In the genomic region with DNA sequence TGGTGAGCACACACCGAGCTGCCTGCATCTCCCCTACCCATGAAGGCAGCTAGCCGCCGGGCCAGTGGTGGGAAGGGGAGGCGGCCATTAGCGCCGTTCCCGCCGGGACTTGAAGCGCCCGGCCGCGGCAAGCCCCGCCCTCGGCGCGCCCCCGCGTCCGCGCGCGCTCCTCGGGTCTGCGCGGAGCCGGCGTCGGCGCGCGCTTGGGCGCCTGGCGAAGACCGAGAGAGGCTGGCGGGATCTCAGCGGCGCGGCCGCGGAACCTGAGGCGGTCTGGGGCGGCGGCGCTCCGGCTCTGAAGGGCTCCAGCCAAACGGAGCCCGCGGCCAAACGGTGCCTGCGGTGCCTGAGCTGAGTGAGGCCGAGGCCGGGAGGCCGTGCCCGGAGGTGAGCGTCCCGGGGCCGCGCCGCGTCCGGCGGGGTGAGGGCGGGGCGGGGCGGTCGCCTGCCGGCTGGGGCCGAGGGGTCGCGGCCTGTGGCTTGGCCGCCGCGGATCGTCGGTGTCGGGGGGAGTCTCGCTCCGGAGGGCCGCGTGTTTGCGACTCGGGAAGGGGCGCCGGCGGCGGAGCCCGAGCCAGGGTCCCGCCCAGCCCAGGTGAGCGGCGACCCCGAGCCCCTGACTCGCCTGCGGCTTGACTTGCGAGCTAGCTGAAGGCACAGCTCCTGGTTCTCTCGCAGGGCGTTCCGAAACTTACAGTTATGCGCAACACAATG, we compare ENCODE assay signal across 8 cellular contexts. TPM values are rescaled to one million over a fixed set of nuclear protein-coding genes. Genes with fewer than 3 reads are reported as not detected.
DNase-seq lines count a peak whose midpoint lies in the region; TF ChIP-seq lines count a peak whose summit lies in the region.

A gene with protein sequence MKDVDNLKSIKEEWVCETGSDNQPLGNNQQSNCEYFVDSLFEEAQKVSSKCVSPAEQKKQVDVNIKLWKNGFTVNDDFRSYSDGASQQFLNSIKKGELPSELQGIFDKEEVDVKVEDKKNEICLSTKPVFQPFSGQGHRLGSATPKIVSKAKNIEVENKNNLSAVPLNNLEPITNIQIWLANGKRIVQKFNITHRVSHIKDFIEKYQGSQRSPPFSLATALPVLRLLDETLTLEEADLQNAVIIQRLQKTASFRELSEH (plus strand): TSS at position 202 of the 714 bp plus-strand sequence. CDS start 17,852 bp downstream, outside the sequence.

- TF ChIP-seq CTCF in Calu3 (IDR thresholded peaks at IDR 0.05; ENCODE audit: unreplicated experiment) (no peak), GM20000 (IDR thresholded peaks at IDR 0.05; ENCODE audit: extremely low read depth, missing control alignments) (no peak), OCI-LY3 (IDR thresholded peaks at IDR 0.05; ENCODE audit: low read depth, low read length) (no peak)

- DNase-seq in Calu3 (peak; percentile 82), GM20000 (ENCODE audit: low spot score) (peak; percentile 94), HPDE6-E6E7 (ENCODE audit: extremely low spot score) (peak; percentile 72), activated T-cell treated with anti-CD3 and anti-CD28 coated beads for 48 hours (ENCODE audit: low read depth) (peak; percentile 81), erythroblast (lab: John Stamatoyannopoulos, UW) (peak; percentile 88 to 93)
- DNase-seq in stimulated activated CD8-positive, alpha-beta memory T cell treated with anti-CD3 and anti-CD28 coated beads, Interleukin-4, amount 100 ng/mL, for 48 hours: peak; percentile 77

- intact Hi-C loops in Calu3 (cut with micrococcal nuclease; ENCODE audit: unreplicated experiment): no loop called here

- peaks cover 12% of the 10 kb centered on the region for H3K79me2 ChIP-seq in OCI-LY3 (ENCODE audit: low read length)

- H3K4me3 ChIP-seq in OCI-LY3 (ENCODE audit: low read length): peak within 1 kb of the TSS; percentile 85
- peak within 1 kb of the TSS; percentile 81 to 92 for H3K4me3 ChIP-seq in mucosa of rectum (ENCODE audit: low read length in 2 of 2)

- CTCF ChIA-PET in Calu3 (lab: Charles Lee): interaction anchor here (0.6 to 2.3 kb wide), 4 partner anchors 13 to 614 kb away, joined by 3 to 14 read pairs (median 4); a partner anchor contains a TSS

- H3K27me3 Mint-ChIP-seq in Calu3 (ENCODE audit: unreplicated experiment): peaks cover 8% of the 10 kb centered on the region

- H3K36me3 Mint-ChIP-seq in Calu3 (ENCODE audit: insufficient read depth, unreplicated experiment): peaks cover 25% of the 10 kb centered on the region

- no peaks in the 10 kb centered on the region for H3K36me3 ChIP-seq in OCI-LY3 (replicated peaks; ENCODE audit: low read depth, low read length)
- H3K36me3 ChIP-seq in mucosa of rectum (ENCODE audit: control insufficient read depth in 2 of 2, insufficient read depth in 2 of 2, low read length in 2 of 2): no peaks in the 10 kb centered on the region

- H3K27me3 ChIP-seq in OCI-LY3 (ENCODE audit: low read depth, low read length) (peaks cover 8% of the 10 kb centered on the region; the same call in 1 of the 2 replicates), mucosa of rectum (ENCODE audit: control insufficient read depth in 2 of 2, insufficient read depth in 2 of 2, low read length in 2 of 2) (no peaks in the 10 kb centered on the region)

- H3K4me1 Mint-ChIP-seq in Calu3 (ENCODE audit: low read depth, unreplicated experiment): peaks cover 41% of the 10 kb centered on the region

- peak within 1 kb of the TSS; percentile 51 for H3K27ac Mint-ChIP-seq in Calu3 (ENCODE audit: unreplicated experiment)

- no peaks in the 10 kb centered on the region for H3K9me3 Mint-ChIP-seq in Calu3 (ENCODE audit: low read depth, unreplicated experiment)

- peak within 1 kb of the TSS; percentile 75 for H3K4me3 Mint-ChIP-seq in Calu3 (ENCODE audit: low read depth, unreplicated experiment)

- H3K9ac ChIP-seq in OCI-LY3 (ENCODE audit: low read length) (peak within 1 kb of the TSS; percentile 92), mucosa of rectum (ENCODE audit: low read depth in 1 of 2, low read length in 2 of 2) (peak within 1 kb of the TSS; percentile 81 to 91)

- TF ChIP-seq POLR2A in erythroblast (IDR thresholded peaks at IDR 0.05; ENCODE audit: low read length): peak; percentile 89

- peak within 1 kb of the TSS; percentile 94 for H2AFZ ChIP-seq in OCI-LY3 (ENCODE audit: low read depth, low read length)

- peak within 1 kb of the TSS; percentile 39 for H3K27ac ChIP-seq in OCI-LY3 (ENCODE audit: low read length)
- peak within 1 kb of the TSS; percentile 89 to 92 for H3K27ac ChIP-seq in mucosa of rectum (ENCODE audit: low read depth in 2 of 2, low read length in 2 of 2)

- no peaks in the 10 kb centered on the region; the same call in 1 of the 2 replicates for H4K20me1 ChIP-seq in OCI-LY3 (ENCODE audit: insufficient read depth, low read length)

- H3K9me3 ChIP-seq in OCI-LY3 (ENCODE audit: insufficient read depth, low read length) (no peaks in the 10 kb centered on the region), mucosa of rectum (ENCODE audit: control insufficient read depth in 2 of 2, low read length in 2 of 2) (no peaks in the 10 kb centered on the region)

- H3K4me2 ChIP-seq in OCI-LY3 (ENCODE audit: low read length): peak within 1 kb of the TSS; percentile 96

- peaks cover 9% of the 10 kb centered on the region; the same call in 1 of the 2 replicates for H3K4me1 ChIP-seq in OCI-LY3 (ENCODE audit: low read length)
- peaks cover 5 to 7% of the 10 kb centered on the region in 2 donors for H3K4me1 ChIP-seq in mucosa of rectum (ENCODE audit: control insufficient read depth in 2 of 2, insufficient read depth in 2 of 2, low read length in 2 of 2)

- BruUV-seq in Calu3 (replicated peaks; lab: Mats Ljungman, UMichigan): no TSS peak

RNA-seq across cellular contexts. Expression of the gene that starts here (rescaled TPM):
- total RNA-seq in Calu3 (2022): 12.8 and 15.1 TPM in 2 replicates

Comparison
In these comparisons a context has a peak if more than half of its experiments do, and no peak if none do; other contexts are left out.
1. Peak in every context shown above with its lines: DNase-seq, H3K4me3 ChIP-seq and H3K27ac ChIP-seq.